ENCODE assay signal across 8 cellular contexts in the genomic region with DNA sequence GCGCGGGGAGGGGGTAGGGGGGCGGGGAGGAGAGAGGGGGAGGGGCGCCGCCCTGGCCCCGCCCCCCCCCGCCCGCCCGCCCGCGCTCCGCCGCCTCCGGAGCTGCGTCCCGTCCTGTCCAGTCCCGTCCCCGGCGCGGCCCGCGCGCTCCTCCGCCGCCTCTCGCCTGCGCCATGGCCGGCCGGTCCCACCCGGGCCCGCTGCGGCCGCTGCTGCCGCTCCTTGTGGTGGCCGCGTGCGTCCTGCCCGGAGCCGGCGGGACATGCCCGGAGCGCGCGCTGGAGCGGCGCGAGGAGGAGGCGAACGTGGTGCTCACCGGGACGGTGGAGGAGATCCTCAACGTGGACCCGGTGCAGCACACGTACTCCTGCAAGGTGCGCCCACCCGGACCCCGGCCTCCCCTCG. TPM values are rescaled to one million over a fixed set of nuclear protein-coding genes. Genes with fewer than 3 reads are reported as not detected.
DNase-seq lines count a peak whose midpoint lies in the region; ATAC-seq and TF ChIP-seq lines count a peak whose summit lies in the region.

TSS of gene AGRN (plus strand) at position 121 of the 405 bp plus-strand sequence. CDS start at position 174, 53 bp downstream.

- H3K9me3 ChIP-seq in stomach: no peaks in the 10 kb centered on the region

- no peaks in the 10 kb centered on the region for H3K27me3 Mint-ChIP-seq in MCF 10A (ENCODE audit: insufficient read depth, unreplicated experiment)

- no peaks in the 10 kb centered on the region for H3K79me2 ChIP-seq in KMS-11 (ENCODE audit: insufficient read depth, low read depth)

- no peak for TF ChIP-seq CTCF in KMS-11 (conservative IDR thresholded peaks at IDR 0.05; ENCODE audit: low read depth, low read length)
- TF ChIP-seq CTCF in MCF 10A (IDR thresholded peaks at IDR 0.05; ENCODE audit: unreplicated experiment): no peak
- no peak for TF ChIP-seq CTCF in stomach (IDR thresholded peaks at IDR 0.05)

- no TSS peak for BruUV-seq in MCF 10A (replicated peaks; lab: Mats Ljungman, UMichigan)

- WGBS in stomach, 5 donors: 0 to 1% (median 0%) methylated on average over 15 to 51 of the region's 58 CpGs; no CpG with 5 or more reads in 1 of the 5 donors

- no peak within 1 kb of the TSS for H3K9ac ChIP-seq in KMS-11

- peaks cover 11% of the 10 kb centered on the region for H3K4me1 Mint-ChIP-seq in MCF 10A (ENCODE audit: insufficient read depth, unreplicated experiment)

- intact Hi-C loops in MCF 10A (cut with micrococcal nuclease): no loop called here
- intact Hi-C loops in left colon (cut with DNase I, micrococcal nuclease): no loop called here
- intact Hi-C loops in stomach (cut with DNase I; ENCODE audit: low total_unique reads): no loop called here

- POLR2A ChIA-PET in MCF 10A (lab: Yijun Ruan, JAX): interaction anchor here (1.1 to 1.8 kb wide), 3 partner anchors 18 to 53 kb away, joined by 4 to 8 read pairs (median 5); partner anchors contain the start of gene PLEKHN1

- peak within 1 kb of the TSS; percentile 30; the same call in 1 of the 2 replicates for H2AFZ ChIP-seq in KMS-11 (ENCODE audit: low read depth)

- CTCF ChIA-PET in MCF 10A (lab: Yijun Ruan, JAX): interaction anchor here (1.0 to 7.3 kb wide), 2 partner anchors 25 to 44 kb away, joined by 3 to 65 read pairs; no protein-coding TSS in a partner anchor

- H3K27ac Mint-ChIP-seq in MCF 10A (ENCODE audit: low read depth, unreplicated experiment): no peak within 1 kb of the TSS

- no peak for TF ChIP-seq POLR2A in stomach (IDR thresholded peaks at IDR 0.05)

- TF ChIP-seq EP300 in stomach (IDR thresholded peaks at IDR 0.05): no peak

- peak; percentile 22 for ATAC-seq in GM21576 (IDR thresholded peaks at IDR 0.05; ENCODE audit: unreplicated experiment)
- peak; percentile 39 for ATAC-seq in left colon

- peak within 1 kb of the TSS; percentile 72 for H3K4me3 Mint-ChIP-seq in MCF 10A (ENCODE audit: unreplicated experiment)

- H3K27me3 ChIP-seq in KMS-11 (ENCODE audit: insufficient read depth, low read depth): peaks cover 42% of the 10 kb centered on the region
- peaks cover 0 to 22% (median 7%) of the 10 kb centered on the region in 3 donors for H3K27me3 ChIP-seq in stomach

- H4K20me1 ChIP-seq in KMS-11 (ENCODE audit: insufficient read depth): no peaks in the 10 kb centered on the region

- H3K36me3 Mint-ChIP-seq in MCF 10A (ENCODE audit: insufficient read depth, unreplicated experiment): peaks cover 4% of the 10 kb centered on the region

- no peak for DNase-seq in MCF 10A (ENCODE audit: unreplicated experiment)
- peak in 1 of 2 donors; percentile 71 for DNase-seq in left colon
- no peak for DNase-seq in stomach
- no peak for DNase-seq in cerebellar nuclear complex (lab: John Stamatoyannopoulos, UW)
- DNase-seq in NCI-H1092 (lab: John Stamatoyannopoulos, UW): no peak

- H3K9me3 Mint-ChIP-seq in MCF 10A (ENCODE audit: unreplicated experiment): no peaks in the 10 kb centered on the region

- peak within 1 kb of the TSS; percentile 57 for H3K4me2 ChIP-seq in KMS-11

- H3K4me3 ChIP-seq in GM08714 (ENCODE audit: low read length): peak within 1 kb of the TSS; percentile 89
- H3K4me3 ChIP-seq in KMS-11 (IDR thresholded peaks at IDR 0.05; ENCODE audit: insufficient read depth, low read depth, low read length): no peak within 1 kb of the TSS
- peak within 1 kb of the TSS; percentile 75 to 89 (median 77) for H3K4me3 ChIP-seq in stomach

- peaks cover 16% of the 10 kb centered on the region for H3K4me1 ChIP-seq in KMS-11 (ENCODE audit: low read depth, poor library complexity, severe bottlenecking)
- H3K4me1 ChIP-seq in stomach: peaks cover 34 to 63% (median 49%) of the 10 kb centered on the region in 4 donors

- no peak within 1 kb of the TSS for H3K27ac ChIP-seq in KMS-11
- H3K27ac ChIP-seq in stomach: peak within 1 kb of the TSS; percentile 88 to 98 (median 90)

- H3K36me3 ChIP-seq in KMS-11 (ENCODE audit: insufficient read depth) (no peaks in the 10 kb centered on the region), stomach (no peaks in the 10 kb centered on the region)

RNA-seq across cellular contexts. Expression of gene AGRN, which starts in this region (rescaled TPM):
- 286 and 303 TPM in 2 replicates for total RNA-seq in MCF 10A (2022)
- 10 to 100 TPM; 54.0 to 59.5 TPM for total RNA-seq in left colon
- total RNA-seq in stomach: 100 to 1,000 TPM in 2 of 5 donors, 10 to 100 TPM in 3; 38.0 to 459 (median 77.8) TPM
- polyA plus RNA-seq in stomach: 10 to 100 TPM in 2 of 3 donors, 1 to 10 TPM in 1; 3.5 to 33.7 (median 31.9) TPM
